15 cellular contexts compared by ENCODE assay signal in genomic region chr3:48607519-48607918, GRCh38. TPM values are rescaled to one million over a fixed set of nuclear protein-coding genes. Genes with fewer than 3 reads are reported as not detected.
DNase-seq lines count a peak whose midpoint lies in the region; TF ChIP-seq lines count a peak whose summit lies in the region.
"Had no signal": no experiment of that assay in that cellular context is flagged by ENCODE, and none has a peak within 500 bp of the region (broad histone marks: within the 10 kb centered on the region; RNA-seq: fewer than 3 reads in every experiment).

No MANE protein-coding gene starts in this region.

- 91 to 94% methylated on average over 5 of the region's 5 CpGs for WGBS in endodermal cell (ENCODE audit: insufficient coverage in 1 of 2, insufficient read length in 1 of 2), 2 experiments
- 90 to 96% methylated on average over 5 of the region's 5 CpGs for WGBS in tibial nerve, 2 donors

- H3K79me2 ChIP-seq in Loucy (ENCODE audit: insufficient read depth, low read length), result peaks cover 45% of the 10 kb centered on the region

- H3K27ac ChIP-seq in 22Rv1 (0 out of 2 replicates have a peak overlapping the region, but pooled peaks have one; percentile 94), endodermal cell (ENCODE audit: low read depth, low read length) (no peak overlapping the region), tibial nerve (no peak overlapping the region), brain microvascular endothelial cell (no peak overlapping the region)
- H3K27ac ChIP-seq: body of pancreas had no signal

- peak overlapping the region; percentile 97 for H3K4me3 Mint-ChIP-seq in T-helper 1 cell treated with Interleukin-12 subunit alpha and Interleukin-12 subunit beta and Interleukin-4 antibody, amounts not matched to agents 30 μg/mL and 1 μg/mL, for 36 hours
- peak overlapping the region; percentile 96 for H3K4me3 Mint-ChIP-seq in endodermal cell

- H3K36me3 Mint-ChIP-seq in T-helper 1 cell treated with Interleukin-12 subunit alpha and Interleukin-12 subunit beta and Interleukin-4 antibody, amounts not matched to agents 30 μg/mL and 1 μg/mL, for 36 hours (ENCODE audit: low read depth), result peaks cover 25% of the 10 kb centered on the region
- peaks cover 51% of the 10 kb centered on the region for H3K36me3 Mint-ChIP-seq in endodermal cell (ENCODE audit: low read depth)

- no peaks in the 10 kb centered on the region for H3F3A ChIP-seq in Loucy (ENCODE audit: low read depth)

- TF ChIP-seq POLR2A in tibial nerve (IDR thresholded peaks at IDR 0.05), result no peak

- no peaks in the 10 kb centered on the region for H3K9me3 ChIP-seq in Loucy (ENCODE audit: insufficient read depth, low read depth, low read length)
- no peaks in the 10 kb centered on the region for H3K9me3 ChIP-seq in endodermal cell (ENCODE audit: control insufficient read depth, low read length)
- no peaks in the 10 kb centered on the region for H3K9me3 ChIP-seq in tibial nerve
- H3K9me3 ChIP-seq: body of pancreas, sigmoid colon had no signal

- H3K36me3 ChIP-seq in Loucy (ENCODE audit: insufficient read depth, low read length), result peaks cover 38% of the 10 kb centered on the region; the same call in 1 of the 2 replicates
- peaks cover 54% of the 10 kb centered on the region for H3K36me3 ChIP-seq in endodermal cell (ENCODE audit: control insufficient read depth, insufficient read depth, low read length)
- peaks cover 5 to 46% (median 22%) of the 10 kb centered on the region in 3 donors for H3K36me3 ChIP-seq in tibial nerve
- peaks cover 37% of the 10 kb centered on the region for H3K36me3 ChIP-seq in brain microvascular endothelial cell (replicated peaks)

- H2AFZ ChIP-seq in Loucy (ENCODE audit: low read length), result no peak overlapping the region

- H3K4me1 Mint-ChIP-seq in T-helper 1 cell treated with Interleukin-12 subunit alpha and Interleukin-12 subunit beta and Interleukin-4 antibody, amounts not matched to agents 30 μg/mL and 1 μg/mL, for 36 hours (ENCODE audit: low read depth), result peaks cover 12% of the 10 kb centered on the region
- H3K4me1 Mint-ChIP-seq in endodermal cell, result peaks cover 10% of the 10 kb centered on the region

- peak overlapping the region; percentile 96 for H3K9ac ChIP-seq in Loucy (ENCODE audit: low read depth, low read length, poor library complexity, severe bottlenecking)
- no peak overlapping the region for H3K9ac ChIP-seq in endodermal cell (ENCODE audit: extremely low read depth, low read length, poor library complexity, severe bottlenecking)

- in situ Hi-C loops in brain microvascular endothelial cell (cut with HindIII; ENCODE audit: low pct_ligation_motif_present, low sequenced_read_pairs), result no loop called here

- no peak overlapping the region for H3K27ac Mint-ChIP-seq in T-helper 1 cell treated with Interleukin-12 subunit alpha and Interleukin-12 subunit beta and Interleukin-4 antibody, amounts not matched to agents 30 μg/mL and 1 μg/mL, for 36 hours
- no peak overlapping the region for H3K27ac Mint-ChIP-seq in endodermal cell

- no peak for TF ChIP-seq CTCF in 22Rv1 (IDR thresholded peaks at IDR 0.05)
- TF ChIP-seq CTCF in Loucy (conservative IDR thresholded peaks at IDR 0.05; ENCODE audit: low read length), result no peak
- TF ChIP-seq CTCF in endodermal cell (conservative IDR thresholded peaks at IDR 0.05), result no peak
- no peak for TF ChIP-seq CTCF in tibial nerve (IDR thresholded peaks at IDR 0.05)
- no peak for TF ChIP-seq CTCF in brain microvascular endothelial cell (IDR thresholded peaks at IDR 0.05; ENCODE audit: low read depth, low read length, missing control alignments)

- H3K4me1 ChIP-seq in Loucy (ENCODE audit: insufficient read depth, low read length, poor library complexity, severe bottlenecking), result peaks cover 19% of the 10 kb centered on the region
- no peaks in the 10 kb centered on the region for H3K4me1 ChIP-seq in endodermal cell (ENCODE audit: control insufficient read depth, insufficient read depth, low read length)
- peaks cover 0 to 22% (median 8%) of the 10 kb centered on the region in 4 donors for H3K4me1 ChIP-seq in tibial nerve

- no peak overlapping the region for H3K4me3 ChIP-seq in Loucy (ENCODE audit: low read length, poor library complexity, severe bottlenecking)
- H3K4me3 ChIP-seq in endodermal cell (ENCODE audit: low read length), result peak overlapping the region; percentile 92
- no peak overlapping the region for H3K4me3 ChIP-seq in tibial nerve
- no peak overlapping the region for H3K4me3 ChIP-seq in brain microvascular endothelial cell (ENCODE audit: low read depth, low read length)
- H3K4me3 ChIP-seq: body of pancreas, sigmoid colon had no signal

- H3K27me3 Mint-ChIP-seq in T-helper 1 cell treated with Interleukin-12 subunit alpha and Interleukin-12 subunit beta and Interleukin-4 antibody, amounts not matched to agents 30 μg/mL and 1 μg/mL, for 36 hours (ENCODE audit: low read depth), result no peaks in the 10 kb centered on the region
- H3K27me3 Mint-ChIP-seq in endodermal cell (ENCODE audit: insufficient read depth), result no peaks in the 10 kb centered on the region

- DNase-seq in T-helper 1 cell, result no peak
- DNase-seq in endodermal cell, result no peak
- no peak for DNase-seq in AG08395 (ENCODE audit: low spot score)
- no peak for DNase-seq in tibial nerve (ENCODE audit: low spot score in 2 of 2)
- no peak for DNase-seq in brain microvascular endothelial cell
- DNase-seq: H9, left ventricle myocardium superior, NCI-H1105, NCI-H345, OCI-M1, sigmoid colon had no signal

- peak overlapping the region; percentile 98 for H3K4me2 ChIP-seq in Loucy (ENCODE audit: low read depth, low read length, poor library complexity, severe bottlenecking)

- peaks cover 8% of the 10 kb centered on the region for H4K20me1 ChIP-seq in Loucy (ENCODE audit: insufficient read depth, low read length, poor library complexity, severe bottlenecking)

- TF ChIP-seq EP300 in tibial nerve (IDR thresholded peaks at IDR 0.05), result no peak

- H3K9me2 ChIP-seq in Loucy (replicated peaks; ENCODE audit: low read depth, low read length), result no peaks in the 10 kb centered on the region

- no peaks in the 10 kb centered on the region for H3K27me3 ChIP-seq in Loucy (ENCODE audit: insufficient read depth, low read length, poor library complexity, severe bottlenecking)
- no peaks in the 10 kb centered on the region for H3K27me3 ChIP-seq in endodermal cell (ENCODE audit: control insufficient read depth, insufficient read depth, low read length, poor library complexity, severe bottlenecking)
- no peaks in the 10 kb centered on the region for H3K27me3 ChIP-seq in tibial nerve
- no peaks in the 10 kb centered on the region for H3K27me3 ChIP-seq in brain microvascular endothelial cell (replicated peaks)
- H3K27me3 ChIP-seq: body of pancreas, sigmoid colon had no signal

- H3K9me3 Mint-ChIP-seq in T-helper 1 cell treated with Interleukin-12 subunit alpha and Interleukin-12 subunit beta and Interleukin-4 antibody, amounts not matched to agents 30 μg/mL and 1 μg/mL, for 36 hours, result no peaks in the 10 kb centered on the region
- no peaks in the 10 kb centered on the region for H3K9me3 Mint-ChIP-seq in endodermal cell
- H3K9me3 Mint-ChIP-seq: H9 had no signal

RNA-seq across cellular contexts. Expression of gene UQCRC1, which starts 1.9 kb away (rescaled TPM):
- total RNA-seq in endodermal cell, result 100 to 1,000 TPM; 231 to 289 TPM
- 272 TPM for polyA plus RNA-seq in endodermal cell (2013, experiment 1 of 2)
- polyA plus RNA-seq in endodermal cell (2013, experiment 2 of 2), result 265 TPM
- total RNA-seq in tibial nerve, result 100 to 1,000 TPM; 143 to 196 (median 186) TPM

RNA-seq across cellular contexts. Expression of gene COL7A1, which starts 12.4 kb away (rescaled TPM):
- 10 to 100 TPM; 15.7 to 16.6 TPM for total RNA-seq in endodermal cell
- 18.7 TPM for polyA plus RNA-seq in endodermal cell (2013, experiment 1 of 2)
- 24.0 TPM for polyA plus RNA-seq in endodermal cell (2013, experiment 2 of 2)
- total RNA-seq in tibial nerve, result 10 to 100 TPM in 3 of 4 donors, 1 to 10 TPM in 1; 3.1 to 15.7 (median 15.0) TPM

RNA-seq across cellular contexts. Expression of gene TMEM89, which starts 14.1 kb away (rescaled TPM):
- total RNA-seq in endodermal cell (under 1 TPM in 1 of 2 donors, not detected in 1; 0.57 TPM), tibial nerve (not detected)
- polyA plus RNA-seq in endodermal cell (2013, experiment 1 of 2), result 0.39 TPM
- polyA plus RNA-seq in endodermal cell (2013, experiment 2 of 2), result not detected
- total RNA-seq: body of pancreas, left ventricle myocardium superior, sigmoid colon had no signal

RNA-seq across cellular contexts. Expression of gene SLC26A6, which starts 27.7 kb away (rescaled TPM):
- total RNA-seq in endodermal cell, result 10 to 100 TPM; 65.1 to 75.6 TPM
- 45.7 TPM for polyA plus RNA-seq in endodermal cell (2013, experiment 1 of 2)
- polyA plus RNA-seq in endodermal cell (2013, experiment 2 of 2), result 41.3 TPM
- total RNA-seq in tibial nerve, result 10 to 100 TPM; 13.8 to 26.4 (median 15.9) TPM

RNA-seq across cellular contexts. Expression of gene UCN2, which starts 43.9 kb away (rescaled TPM):
- not detected for total RNA-seq in endodermal cell
- polyA plus RNA-seq in endodermal cell (2013, experiment 1 of 2), result 0.36 TPM
- polyA plus RNA-seq in endodermal cell (2013, experiment 2 of 2), result 0.54 TPM
- total RNA-seq in tibial nerve, result 1 to 10 TPM in 1 of 4 donors, not detected in 3; 1.5 TPM
- total RNA-seq: body of pancreas, sigmoid colon had no signal
